11 cellular contexts compared by ENCODE assay signal in the genomic region with DNA sequence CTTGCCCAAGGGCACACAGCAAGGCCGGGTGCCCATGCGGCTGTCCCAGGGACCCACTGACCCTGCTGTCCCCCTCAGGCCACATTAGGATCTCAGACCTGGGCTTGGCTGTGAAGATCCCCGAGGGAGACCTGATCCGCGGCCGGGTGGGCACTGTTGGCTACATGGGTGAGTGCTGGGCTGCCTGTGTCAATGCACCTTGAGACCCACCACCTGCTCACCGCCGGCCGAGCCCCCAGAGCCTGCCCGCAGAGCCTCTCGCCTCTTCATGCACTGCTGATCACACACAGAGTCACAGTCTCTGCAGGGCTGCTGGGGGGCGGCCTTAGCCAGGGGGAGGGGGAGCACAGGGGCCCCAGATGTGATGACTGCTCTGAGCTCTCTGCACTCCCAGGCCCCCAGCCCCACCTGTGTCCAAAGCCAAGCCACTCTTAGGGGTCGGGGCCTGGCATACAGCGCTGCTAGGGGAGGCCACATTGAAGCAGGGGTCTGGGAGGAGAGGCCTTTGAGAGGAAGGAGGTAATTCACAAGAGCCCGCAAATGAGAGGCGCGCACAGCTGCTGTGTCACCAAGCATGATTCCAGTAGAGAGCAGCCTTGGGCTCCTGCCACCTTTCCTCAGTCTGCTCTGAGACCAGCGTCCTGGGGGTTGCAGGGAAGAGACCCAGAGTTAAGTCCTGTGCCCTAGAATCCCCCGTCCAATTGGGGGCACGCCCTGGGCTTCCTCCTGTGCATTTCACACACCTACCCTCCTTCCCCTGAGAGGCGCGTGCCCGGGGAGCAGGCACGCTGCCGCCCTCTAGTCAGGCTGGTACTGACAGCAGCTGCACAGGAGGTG.
DNase-seq lines count a peak whose midpoint lies in the region; ATAC-seq, FAIRE-seq and TF ChIP-seq lines count a peak whose summit lies in the region.
"Had no signal": no experiment of that assay in that cellular context is flagged by ENCODE, and none has a peak within 500 bp of the region (broad histone marks: within the 10 kb centered on the region; RNA-seq: fewer than 3 reads in every experiment).

No MANE protein-coding gene starts in this region.

- DNase-seq in Right ventricle myocardium superior (peak; percentile 45), left cardiac atrium (no peak), astrocyte (ENCODE audit: low read depth) (no peak), neural crest cell (ENCODE audit: low read depth, low spot score) (no peak), DMS153 treated with DMSO at 0.1 percent for 48 hours (lab: John Stamatoyannopoulos, UW; ENCODE audit: unreplicated experiment) (no peak)
- DNase-seq: activated CD8-positive, alpha-beta memory T cell treated with anti-CD3 and anti-CD28 coated beads for 24 hours; KBM-7; stimulated activated CD4-positive, alpha-beta T cell treated with anti-CD3 and anti-CD28 coated beads, Interleukin-2, amount 100 ng/mL, for 24 hours had no signal

- no peaks in the 10 kb centered on the region for H3K4me1 Mint-ChIP-seq in astrocyte (ENCODE audit: low read depth, unreplicated experiment)
- H3K4me1 Mint-ChIP-seq in neural crest cell: peaks cover 20% of the 10 kb centered on the region

- H4K20me1 ChIP-seq in astrocyte (ENCODE audit: insufficient read depth, low read length): peaks cover 6% of the 10 kb centered on the region

- H3K36me3 Mint-ChIP-seq in astrocyte (ENCODE audit: low read depth, unreplicated experiment) (peaks cover 14% of the 10 kb centered on the region), neural crest cell (ENCODE audit: low read depth) (peaks cover 7% of the 10 kb centered on the region)

- no peak overlapping the region for H2AFZ ChIP-seq in astrocyte (ENCODE audit: low read depth, low read length)

- no peak overlapping the region for H3K4me3 Mint-ChIP-seq in astrocyte (ENCODE audit: unreplicated experiment)
- H3K4me3 Mint-ChIP-seq in neural crest cell: no peak overlapping the region

- peak overlapping the region; percentile 26 for H3K4me2 ChIP-seq in astrocyte (ENCODE audit: low read length)

- no peak overlapping the region for H3K4me3 ChIP-seq in astrocyte (ENCODE audit: insufficient read depth, low read depth, low read length)

- no peaks in the 10 kb centered on the region for H3K79me2 ChIP-seq in astrocyte (ENCODE audit: insufficient read depth, low read length)

- ATAC-seq in Right ventricle myocardium superior (ENCODE audit: poor library complexity) (no peak), left cardiac atrium (no peak), GM21529 (IDR thresholded peaks at IDR 0.05; ENCODE audit: unreplicated experiment) (no peak), HG02588 (IDR thresholded peaks at IDR 0.05; ENCODE audit: unreplicated experiment) (no peak), HG03025 (IDR thresholded peaks at IDR 0.05; ENCODE audit: low FRiP score, unreplicated experiment) (no peak)

- H3K27ac Mint-ChIP-seq in astrocyte (ENCODE audit: unreplicated experiment) (no peak overlapping the region), neural crest cell (ENCODE audit: unreplicated experiment) (peak overlapping the region; percentile 87)

- H3K9ac ChIP-seq in astrocyte (ENCODE audit: low read length): no peak overlapping the region

- FAIRE-seq in astrocyte (lab: Jason Lieb, UNC): no peak

- H3K36me3 ChIP-seq in astrocyte (ENCODE audit: insufficient read depth, low read length): no peaks in the 10 kb centered on the region

- no peaks in the 10 kb centered on the region for H3K27me3 ChIP-seq in astrocyte (ENCODE audit: insufficient read depth, low read length)

- intact Hi-C loops in Right ventricle myocardium superior (cut with DNase I) (no loop called here), left cardiac atrium (cut with DNase I) (loop anchor here in 1 of 2 donors (5.0 kb wide), 1 partner anchor 240 kb away; no protein-coding TSS in a partner anchor)

- H3K27me3 Mint-ChIP-seq in astrocyte (ENCODE audit: low read depth, unreplicated experiment): peaks cover 32% of the 10 kb centered on the region
- no peaks in the 10 kb centered on the region for H3K27me3 Mint-ChIP-seq in neural crest cell (ENCODE audit: low read depth)

- peaks cover 8% of the 10 kb centered on the region for H3K4me1 ChIP-seq in astrocyte (ENCODE audit: insufficient read depth, low read length)

- H3K9me3 Mint-ChIP-seq in astrocyte (ENCODE audit: unreplicated experiment) (peaks cover 7% of the 10 kb centered on the region), neural crest cell (no peaks in the 10 kb centered on the region)

- H3K27ac ChIP-seq in astrocyte (ENCODE audit: low read depth, low read length): no peak overlapping the region

- TF ChIP-seq CTCF in astrocyte (IDR thresholded peaks at IDR 0.05; ENCODE audit: insufficient read depth, low read depth, low read length) (no peak), neural crest cell (conservative IDR thresholded peaks at IDR 0.05) (no peak)

- no peaks in the 10 kb centered on the region for H3K9me3 ChIP-seq in astrocyte (ENCODE audit: insufficient read depth, low read depth, low read length)
